In the genomic region with DNA sequence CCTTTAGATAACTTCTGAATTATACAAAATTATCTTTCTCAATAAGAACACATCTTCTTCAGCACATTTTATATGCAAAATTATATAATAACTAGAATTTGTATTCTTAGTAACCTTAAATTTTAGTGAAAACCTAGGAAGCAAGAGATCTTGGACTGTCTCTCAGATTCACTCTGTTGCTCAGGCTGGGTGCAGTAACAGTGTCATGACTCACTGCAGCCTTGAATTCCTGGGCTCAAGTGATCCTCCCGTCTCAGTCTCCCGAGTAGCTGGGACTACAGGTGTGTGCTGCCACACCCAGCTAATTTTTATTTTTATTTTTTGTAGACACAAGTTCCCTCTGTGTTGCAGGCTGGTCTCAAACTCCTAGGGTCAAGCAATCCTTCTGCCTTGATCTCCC, we compare ENCODE assay signal across 18 cellular contexts. TPM values are rescaled to one million over a fixed set of nuclear protein-coding genes. Genes with fewer than 3 reads are reported as not detected.
A peak's percentile ranks its signal among the peaks of the same experiment; 100 is the strongest.
DNase-seq lines count a peak whose midpoint lies in the region; ATAC-seq and TF ChIP-seq lines count a peak whose summit lies in the region.
"Had no signal": no experiment of that assay in that cellular context is flagged by ENCODE, and none has a peak within 500 bp of the region (broad histone marks: within the 10 kb centered on the region; RNA-seq: fewer than 3 reads in every experiment).

No MANE protein-coding gene starts in this region.

- 61% methylated on average over 2 of the region's 2 CpGs for WGBS in esophagus muscularis mucosa

- H3K9ac ChIP-seq in HCT116 (ENCODE audit: low read length) = no peak overlapping the region
- H3K9ac ChIP-seq: BLaER1 had no signal

- TF ChIP-seq CTCF in HCT116 (IDR thresholded peaks at IDR 0.05 in 2 of 3, conservative IDR thresholded peaks at IDR 0.05 in 1 of 3; ENCODE audit: borderline replicate concordance in 1 of 3, insufficient read depth in 1 of 3, low read depth in 2 of 3, low read length in 2 of 3) = no peak
- no peak for TF ChIP-seq CTCF in esophagus muscularis mucosa (IDR thresholded peaks at IDR 0.05)

- H3K4me3 ChIP-seq in HCT116 (replicated peaks in 1 of 2; ENCODE audit: low read depth in 1 of 2, low read length in 2 of 2) (no peak overlapping the region), esophagus muscularis mucosa (no peak overlapping the region)
- no peak overlapping the region for H3K4me3 ChIP-seq in effector memory CD4-positive, alpha-beta T cell (ENCODE audit: insufficient read depth, low read depth, low read length, poor library complexity, severe bottlenecking)
- H3K4me3 ChIP-seq: BLaER1 had no signal

- TF ChIP-seq RAD21 in HCT116 (IDR thresholded peaks at IDR 0.05; ENCODE audit: low read depth) = no peak

- no peaks in the 10 kb centered on the region for H3K79me2 ChIP-seq in HCT116 (ENCODE audit: insufficient read depth, low read length)

- intact Hi-C loops in HCT116 (cut with micrococcal nuclease) (no loop called here), esophagus muscularis mucosa (cut with DNase I) (no loop called here)

- H3K4me1 ChIP-seq in HCT116 (ENCODE audit: control insufficient read depth in 1 of 2, insufficient read depth in 2 of 2, low read length in 2 of 2) = no peaks in the 10 kb centered on the region
- no peaks in the 10 kb centered on the region for H3K4me1 ChIP-seq in esophagus muscularis mucosa
- no peaks in the 10 kb centered on the region for H3K4me1 ChIP-seq in effector memory CD4-positive, alpha-beta T cell (ENCODE audit: control insufficient read depth, insufficient read depth, low read length, poor library complexity, severe bottlenecking)
- H3K4me1 ChIP-seq: BE2C, BLaER1, Caco-2 had no signal

- H3K9me3 ChIP-seq in HCT116 (ENCODE audit: control insufficient read depth in 1 of 2, insufficient read depth in 1 of 2, low read depth in 1 of 2, low read length in 2 of 2) = no peaks in the 10 kb centered on the region
- no peaks in the 10 kb centered on the region for H3K9me3 ChIP-seq in esophagus muscularis mucosa
- H3K9me3 ChIP-seq in effector memory CD4-positive, alpha-beta T cell (ENCODE audit: control insufficient read depth, low read length) = no peaks in the 10 kb centered on the region
- H3K9me3 ChIP-seq: BE2C, BLaER1, Caco-2 had no signal

- ATAC-seq in HCT116 = peak; percentile 46; the same call in 1 of the 2 replicates
- ATAC-seq in HG02870 (IDR thresholded peaks at IDR 0.05; ENCODE audit: unreplicated experiment) = no peak
- ATAC-seq: CD8-positive, alpha-beta T cell had no signal

- RAD21 ChIA-PET in HCT116 (lab: Charles Lee; ENCODE audit: low non-redundant PET in 1 of 2, low total read pairs in 2 of 2, uncharacterized antibody in 2 of 2, unreplicated experiment in 2 of 2) = no interaction called here

- TF ChIP-seq POLR2A in HCT116 (IDR thresholded peaks at IDR 0.05; ENCODE audit: borderline replicate concordance, extremely low read depth, insufficient read depth, insufficient read length) (no peak), esophagus muscularis mucosa (IDR thresholded peaks at IDR 0.05; ENCODE audit: low read depth) (no peak)

- no peak overlapping the region for H3K4me2 ChIP-seq in HCT116 (ENCODE audit: low read length)
- H3K4me2 ChIP-seq: BLaER1 had no signal

- peaks cover 9% of the 10 kb centered on the region for H3K27me3 ChIP-seq in HCT116 (ENCODE audit: insufficient read depth, low read length)
- H3K27me3 ChIP-seq in esophagus muscularis mucosa = peaks cover 0 to 3% (median 0%) of the 10 kb centered on the region in 4 donors
- H3K27me3 ChIP-seq in effector memory CD4-positive, alpha-beta T cell (replicated peaks; ENCODE audit: control insufficient read depth, insufficient read depth, low read length, poor library complexity, severe bottlenecking) = no peaks in the 10 kb centered on the region
- H3K27me3 ChIP-seq: BE2C, BLaER1 had no signal

- no peak overlapping the region for H2AFZ ChIP-seq in HCT116 (ENCODE audit: low read depth, low read length, poor library complexity, severe bottlenecking)

- H3K27ac ChIP-seq in HCT116 (ENCODE audit: low read depth, low read length) = no peak overlapping the region
- H3K27ac ChIP-seq in esophagus muscularis mucosa (replicated peaks in 1 of 4) = no peak overlapping the region
- no peak overlapping the region for H3K27ac ChIP-seq in effector memory CD4-positive, alpha-beta T cell (ENCODE audit: insufficient read depth, low read length, poor library complexity, severe bottlenecking)
- H3K27ac ChIP-seq: BLaER1 had no signal

- H3K36me3 ChIP-seq in HCT116 (ENCODE audit: control insufficient read depth in 1 of 2, insufficient read depth in 2 of 2, low read length in 2 of 2) = no peaks in the 10 kb centered on the region
- H3K36me3 ChIP-seq in esophagus muscularis mucosa = no peaks in the 10 kb centered on the region
- no peaks in the 10 kb centered on the region for H3K36me3 ChIP-seq in effector memory CD4-positive, alpha-beta T cell (ENCODE audit: control insufficient read depth, insufficient read depth, low read length)
- H3K36me3 ChIP-seq: BE2C, BLaER1 had no signal

- POLR2A ChIA-PET in HCT116 (lab: Charles Lee) = no interaction called here

- H3K9me2 ChIP-seq in HCT116 (ENCODE audit: insufficient read depth) = no peaks in the 10 kb centered on the region

- no peak for TF ChIP-seq EP300 in esophagus muscularis mucosa (IDR thresholded peaks at IDR 0.05)

- CTCF ChIA-PET in HCT116 (lab: Charles Lee) = no interaction called here

- DNase-seq in HCT116 (ENCODE audit: low read depth, low spot score) = no peak
- DNase-seq in esophagus muscularis mucosa (ENCODE audit: extremely low spot score) = peak; percentile 66
- no peak for DNase-seq in effector memory CD4-positive, alpha-beta T cell
- no peak for DNase-seq in activated gamma-delta T cell (lab: John Stamatoyannopoulos, UW)
- DNase-seq: 8988T; ACHN; BE2C; C1 segment of cervical spinal cord; Caco-2; Calu3; CD4-positive, alpha-beta T cell; CD8-positive, alpha-beta T cell; DMS79 treated with DMSO at 0.1 percent for 48 hours; GF-D8 had no signal

- no peaks in the 10 kb centered on the region for H4K20me1 ChIP-seq in HCT116 (ENCODE audit: insufficient read depth)
- H4K20me1 ChIP-seq: BLaER1 had no signal

- BruUV-seq in HCT116 (replicated peaks; lab: Mats Ljungman, UMichigan) = no TSS peak

TF ChIP-seq in HCT116, 20 proteins besides CTCF, POLR2A, EP300 and RAD21:
- TF ChIP-seq CBX3 (IDR thresholded peaks at IDR 0.05; ENCODE audit: low read depth) = no peak
- TF ChIP-seq POLR2AphosphoS5 (IDR thresholded peaks at IDR 0.05; ENCODE audit: low read depth, low read length) = no peak
- no peak for TF ChIP-seq TCF7L2 (IDR thresholded peaks at IDR 0.05; ENCODE audit: borderline replicate concordance, extremely low read depth, insufficient read depth, insufficient read length)

RNA-seq across cellular contexts. Expression of a gene that starts 29.9 kb away (rescaled TPM):
- total RNA-seq in HCT116 (2021; ENCODE audit: unreplicated experiment) (10.1 TPM), esophagus muscularis mucosa (under 1 TPM in 3 of 4 donors, not detected in 1; 0.42 to 0.65 (median 0.46) TPM)
- polyA plus RNA-seq in HCT116 (2012) = 4.9 and 5.7 TPM in 2 replicates
- total RNA-seq: A673, Calu3 had no signal

RNA-seq across cellular contexts. Expression of a gene that starts 52.3 kb away (rescaled TPM):
- total RNA-seq in HCT116 (2021; ENCODE audit: unreplicated experiment) (not detected), esophagus muscularis mucosa (under 1 TPM in 2 of 4 donors, not detected in 2; 0.17 to 0.26 TPM)
- polyA plus RNA-seq in HCT116 (2012) = not detected in 2 replicates
- total RNA-seq: A673; Caco-2; Calu3; CD4-positive, alpha-beta T cell; CD8-positive, alpha-beta T cell had no signal
- polyA plus RNA-seq: CD14-positive monocyte had no signal
